Comparison of ENCODE assay signal across 11 cellular contexts in genomic region chr2:168775837-168776236, GRCh38. TPM values are rescaled to one million over a fixed set of nuclear protein-coding genes. Genes with fewer than 3 reads are reported as not detected.
"Had no signal": no experiment of that assay in that cellular context is flagged by ENCODE, and none has a peak within 500 bp of the region (broad histone marks: within the 10 kb centered on the region; RNA-seq: fewer than 3 reads in every experiment).

No MANE protein-coding gene starts in this region.

- H3K27ac ChIP-seq: GM23248 had no signal

- DNase-seq: GM23248, GOT3, H7, H9, HCEC 1CT, HFFc6 had no signal

- FAIRE-seq: H1, H54 had no signal

- H3K9me3 Mint-ChIP-seq: HFFc6 had no signal

- H3K27ac Mint-ChIP-seq: GM23338, HFFc6 had no signal

- H3K4me3 ChIP-seq: GM23248, GM23338, HAP-1 had no signal

- H3K36me3 ChIP-seq: HAP-1 had no signal

- H3K9me3 ChIP-seq: HAP-1 had no signal

- H3K9ac ChIP-seq: GM23248 had no signal

- ATAC-seq: GM23338, HCT116 had no signal

- H3K4me3 Mint-ChIP-seq: GM23338, H9, HFFc6 had no signal

- H2AFZ ChIP-seq: GM23248, GM23338 had no signal

- H3K4me1 ChIP-seq: HAP-1 had no signal

- H3K4me2 ChIP-seq: GM23338 had no signal

RNA-seq across cellular contexts. Expression of gene NOSTRIN, which starts 26.6 kb away (rescaled TPM):
- total RNA-seq: GM23338, H1, H7, H9, HFFc6 had no signal
- polyA plus RNA-seq: H1 had no signal
